In genomic region chr1:21176589-21177555, GRCh38 we compare ENCODE assay signal across 8 cellular contexts. TPM values are rescaled to one million over a fixed set of nuclear protein-coding genes. Genes with fewer than 3 reads are reported as not detected.
DNase-seq lines count a peak whose midpoint lies in the region; ATAC-seq lines count a peak whose summit lies in the region.

TSS of gene EIF4G3 (minus strand) at chr1:21176897. CDS start at chr1:21002742, 174,155 bp downstream.

- H3K9me3 ChIP-seq in aorta (ENCODE audit: control insufficient read depth, low read length), result no peaks in the 10 kb centered on the region

- ATAC-seq in GM18508 (IDR thresholded peaks at IDR 0.05; ENCODE audit: insufficient read depth, unreplicated experiment) (peak; percentile 82), HG03025 (IDR thresholded peaks at IDR 0.05; ENCODE audit: low FRiP score, unreplicated experiment) (peak; percentile 89), aorta (ENCODE audit: low FRiP score) (peak; percentile 98)

- H3K36me3 ChIP-seq in rectal smooth muscle tissue (ENCODE audit: control insufficient read depth, insufficient read depth, low read length), result no peaks in the 10 kb centered on the region
- no peaks in the 10 kb centered on the region for H3K36me3 ChIP-seq in aorta (ENCODE audit: control insufficient read depth in 1 of 2, insufficient read depth in 2 of 2, low read length in 1 of 2)

- peak; percentile 98 for DNase-seq in NCI-H2081 (lab: John Stamatoyannopoulos, UW)
- DNase-seq in T1000 (lab: John Stamatoyannopoulos, UW), result peak; percentile 98
- DNase-seq in astrocyte of the hippocampus (ENCODE audit: low read depth, low spot score), result peak; percentile 99
- DNase-seq in hepatic stellate cell (ENCODE audit: low spot score), result peak; percentile 95
- peak; percentile 99 to 100 for DNase-seq in aorta

- H3K27me3 ChIP-seq in rectal smooth muscle tissue (ENCODE audit: control insufficient read depth, insufficient read depth, low read length) (no peaks in the 10 kb centered on the region), aorta (ENCODE audit: control insufficient read depth in 1 of 2, insufficient read depth in 2 of 2, low read length in 1 of 2) (no peaks in the 10 kb centered on the region)

- H3K27ac ChIP-seq in rectal smooth muscle tissue (ENCODE audit: low read depth, low read length) (peak within 1 kb of the TSS; percentile 79), aorta (ENCODE audit: low read depth in 1 of 2, low read length in 2 of 2) (peak within 1 kb of the TSS in 1 of 2 donors; percentile 76)

- intact Hi-C loops in aorta (cut with DNase I), result loop anchor here in 1 of 2 donors (2.0 kb wide), 1 partner anchor 390 kb away; the partner anchor contains the start of gene HP1BP3

- H3K4me1 ChIP-seq in rectal smooth muscle tissue (ENCODE audit: control insufficient read depth, insufficient read depth, low read length) (peaks cover 4% of the 10 kb centered on the region), aorta (ENCODE audit: control insufficient read depth in 1 of 2, insufficient read depth in 2 of 2, low read length in 2 of 2) (no peaks in the 10 kb centered on the region)

- WGBS in aorta, 2 donors, result 2 to 3% methylated on average over 66 to 89 of the region's 89 CpGs

- H3K4me3 ChIP-seq in rectal smooth muscle tissue (ENCODE audit: low read length) (peak within 1 kb of the TSS; percentile 95), aorta (ENCODE audit: low read length in 2 of 2) (peak within 1 kb of the TSS; percentile 84 to 96)

- peak within 1 kb of the TSS; percentile 88 for H3K9ac ChIP-seq in rectal smooth muscle tissue (ENCODE audit: low read length)

RNA-seq across cellular contexts. Expression of gene EIF4G3, which starts in this region (rescaled TPM):
- total RNA-seq in aorta, result 10 to 100 TPM; 59.0 to 84.4 TPM
- polyA plus RNA-seq in aorta, result 10 to 100 TPM in 1 of 2 donors, 1 to 10 TPM in 1; 7.3 to 15.6 TPM
